Comparison of ENCODE assay signal across 13 cellular contexts in the genomic region with DNA sequence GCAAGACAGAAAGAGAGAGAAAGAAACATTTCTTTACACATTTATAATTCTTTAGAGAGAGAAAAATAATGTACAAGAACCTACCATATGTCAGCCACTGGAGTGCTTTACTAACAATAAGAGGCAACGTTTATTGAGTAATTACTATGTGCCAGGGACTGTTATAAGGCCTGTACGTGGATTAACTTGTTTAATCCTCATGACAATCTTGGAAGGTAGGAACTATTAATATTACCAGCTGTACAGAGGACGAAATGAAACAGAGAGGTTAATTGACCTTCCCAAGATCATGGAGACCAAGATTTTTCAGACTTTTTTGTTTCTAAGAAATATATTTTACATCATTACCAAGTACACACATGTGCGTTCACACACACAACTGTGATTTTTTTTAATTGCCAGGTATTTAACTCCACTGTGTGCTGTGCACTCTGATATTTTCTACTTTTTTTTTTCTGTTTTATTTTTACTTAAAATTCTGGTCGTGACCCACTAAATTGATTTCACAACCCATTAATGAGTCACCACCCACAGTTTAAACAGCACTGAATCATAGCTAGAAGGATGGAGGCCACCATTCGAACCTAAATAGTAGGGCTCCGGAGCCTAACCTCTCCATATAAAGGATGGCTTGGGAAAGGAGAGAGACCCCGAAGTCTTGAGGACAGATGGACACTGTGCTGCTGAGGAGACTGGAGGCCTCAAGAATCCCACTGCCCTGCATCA. TPM values are rescaled to one million over a fixed set of nuclear protein-coding genes. Genes with fewer than 3 reads are reported as not detected.
A peak's percentile ranks its signal among the peaks of the same experiment; 100 is the strongest.
DNase-seq lines count a peak whose midpoint lies in the region; ATAC-seq, FAIRE-seq and TF ChIP-seq lines count a peak whose summit lies in the region.
"Had no signal": no experiment of that assay in that cellular context is flagged by ENCODE, and none has a peak within 500 bp of the region (broad histone marks: within the 10 kb centered on the region; RNA-seq: fewer than 3 reads in every experiment).

No MANE protein-coding gene starts in this region.

- H3K4me2 ChIP-seq in A549, result peak overlapping the region; percentile 69

- H3K27me3 ChIP-seq in foreskin keratinocyte, result no peaks in the 10 kb centered on the region

- FAIRE-seq in A549 (lab: Jason Lieb, UNC), result no peak
- FAIRE-seq: colon had no signal

- no peaks in the 10 kb centered on the region for H3K9me3 ChIP-seq in A549
- H3K9me3 ChIP-seq: prostate gland had no signal

- no peak for TF ChIP-seq POLR2A in A549 (IDR thresholded peaks at IDR 0.05; ENCODE audit: low read length)

- ATAC-seq in A549, result peak; percentile 62 to 69; a peak in 5 of 6 replicates
- peak; percentile 34 for ATAC-seq in foreskin keratinocyte
- no peak for ATAC-seq in HG03378 (IDR thresholded peaks at IDR 0.05; ENCODE audit: unreplicated experiment)
- ATAC-seq: activated T-cell treated with anti-CD3 and anti-CD28 coated beads, Interleukin-2, amount 50 U/mL, for 72 hours had no signal

- H3K27ac ChIP-seq in A549 (peak overlapping the region; percentile 61 to 84), foreskin keratinocyte (no peak overlapping the region)

- TF ChIP-seq CTCF in A549 (IDR thresholded peaks at IDR 0.05) (no peak), foreskin keratinocyte (conservative IDR thresholded peaks at IDR 0.05) (no peak)

- H3K4me1 ChIP-seq in A549 (peaks cover 54% of the 10 kb centered on the region), foreskin keratinocyte (peaks cover 7% of the 10 kb centered on the region)

- 24% methylated on average over 8 of the region's 8 CpGs for WGBS in A549 (ENCODE audit: missing lambda C conversion rate)

- no peak for TF ChIP-seq EP300 in A549 (IDR thresholded peaks at IDR 0.05)

- POLR2A ChIA-PET in A549 (lab: Yijun Ruan, JAX), result interaction anchor here (0.6 to 1.6 kb wide), 5 partner anchors 9 to 61 kb away, joined by 3 to 23 read pairs (median 4); no protein-coding TSS in a partner anchor

- DNase-seq in A549 (ENCODE audit: low read depth in 1 of 2, low spot score in 1 of 2), result peak in 1 of 2 experiments; percentile 62
- peak; percentile 78 for DNase-seq in HPDE6-E6E7 (ENCODE audit: extremely low spot score)
- DNase-seq in amniotic epithelial cell (ENCODE audit: low read depth), result peak; percentile 88
- DNase-seq in foreskin keratinocyte, result peak in 1 of 2 donors; percentile 62
- no peak for DNase-seq in iPS-NIHi7 (ENCODE audit: extremely low spot score)
- DNase-seq in midbrain (lab: John Stamatoyannopoulos, UW), result no peak
- no peak for DNase-seq in activated T-cell treated with anti-CD3 and anti-CD28 coated beads, Interleukin-2, amount 50 U/mL, for 48 hours
- DNase-seq: activated T-cell treated with anti-CD3 and anti-CD28 coated beads, Interleukin-2, amount 50 U/mL, for 72 hours; GDM1; RPMI8226 had no signal

- no peak overlapping the region for H3K4me3 ChIP-seq in A549
- H3K4me3 ChIP-seq: prostate gland had no signal

- no peak for TF ChIP-seq RAD21 in A549 (conservative IDR thresholded peaks at IDR 0.05 in 1 of 2, IDR thresholded peaks at IDR 0.05 in 1 of 2)

- CTCF ChIA-PET in A549 (lab: Yijun Ruan, JAX), result interaction anchor here (0.8 to 31.4 kb wide), 11 partner anchors 9 to 456 kb away, joined by 3 to 872 read pairs (median 4); a partner anchor contains a TSS

TF ChIP-seq in A549, 52 proteins besides CTCF, POLR2A, EP300 and RAD21:
- TF ChIP-seq, protein P1, sequence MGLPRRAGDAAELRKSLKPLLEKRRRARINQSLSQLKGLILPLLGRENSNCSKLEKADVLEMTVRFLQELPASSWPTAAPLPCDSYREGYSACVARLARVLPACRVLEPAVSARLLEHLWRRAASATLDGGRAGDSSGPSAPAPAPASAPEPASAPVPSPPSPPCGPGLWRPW (IDR thresholded peaks at IDR 0.05), result peak; percentile 36; the same call in 1 of the 2 replicates
- TF ChIP-seq CEBPB (IDR thresholded peaks at IDR 0.05) (peak; percentile 86 to 94), JUNB (IDR thresholded peaks at IDR 0.05) (peak; percentile 88), GATA3 (IDR thresholded peaks at IDR 0.05; ENCODE audit: borderline replicate concordance) (peak; percentile 17; the same call in 1 of the 2 replicates), JUN (IDR thresholded peaks at IDR 0.05) (peak in 1 of 2 experiments; percentile 34; a peak in 1 of 5 replicates), EHMT2 (IDR thresholded peaks at IDR 0.05; ENCODE audit: low read depth) (no peak), EHF (CRISPR knock-in tag; IDR thresholded peaks at IDR 0.05) (no peak), FOSL2 (IDR thresholded peaks at IDR 0.05) (peak; percentile 94), FOSL2 (CRISPR knock-in tag; IDR thresholded peaks at IDR 0.05) (peak; percentile 94)

RNA-seq across cellular contexts. Expression of a gene that starts 21.4 kb away (rescaled TPM):
- polyA plus RNA-seq in A549 (2011; rRNA removed), result 0.48 and 0.61 TPM in 2 replicates
- polyA plus RNA-seq in A549 (2012; cell fraction: cytosol; rRNA removed), result 0.24 and 0.45 TPM in 2 replicates
- polyA plus RNA-seq in A549 (2012; cell fraction: nucleus; rRNA removed), result 0.56 and 0.86 TPM in 2 replicates
- polyA plus RNA-seq in A549 (2017; fragmentation: RNase III; extraction: RNeasy Plus Mini Kit Qiagen cat#74134 plus additional on column Dnase treatment), result 2.1 to 2.7 TPM (median 2.3 TPM) in 3 replicates
- polyA minus RNA-seq in A549 (2011; rRNA and poly(A)+ RNA removed), result 1.3 and 1.7 TPM in 2 replicates
- 0.35 and 0.88 TPM in 2 replicates for total RNA-seq in foreskin keratinocyte
- polyA plus RNA-seq in foreskin keratinocyte, result 0.61 and 1.1 TPM in 2 replicates
- total RNA-seq: activated T-cell treated with anti-CD3 and anti-CD28 coated beads, Interleukin-2, amount 50 U/mL, for 72 hours had no signal

RNA-seq across cellular contexts. Expression of a gene that starts 48.4 kb away (rescaled TPM):
- polyA plus RNA-seq in A549 (2011; rRNA removed) (12.8 and 14.5 TPM in 2 replicates), A549 (2017; fragmentation: RNase III; extraction: RNeasy Plus Mini Kit Qiagen cat#74134 plus additional on column Dnase treatment) (28.4 to 30.7 TPM (median 28.4 TPM) in 3 replicates), foreskin keratinocyte (57.9 and 59.1 TPM in 2 replicates)
- polyA plus RNA-seq in A549 (2012; cell fraction: cytosol; rRNA removed), result 37.4 and 55.9 TPM in 2 replicates
- 133 and 174 TPM in 2 replicates for polyA plus RNA-seq in A549 (2012; cell fraction: nucleus; rRNA removed)
- 22.7 and 37.4 TPM in 2 replicates for polyA minus RNA-seq in A549 (2011; rRNA and poly(A)+ RNA removed)
- 70.1 and 71.6 TPM in 2 replicates for total RNA-seq in foreskin keratinocyte

Comparison
In these comparisons a context has a peak if more than half of its experiments do, and no peak if none do; other contexts are left out.
1. DNase-seq: peak in HPDE6-E6E7 (single experiment) and amniotic epithelial cell (single experiment); none in iPS-NIHi7 (single experiment), midbrain (single experiment) and activated T-cell treated with anti-CD3 and anti-CD28 coated beads, Interleukin-2, amount 50 U/mL, for 48 hours (0 of 2).